1 cellular context compared by ENCODE assay signal in genomic region chr20:35226775-35227681, GRCh38.
TF ChIP-seq lines count a peak whose summit lies in the region.

No MANE protein-coding gene starts in this region.

TF ChIP-seq in HepG2, 621 proteins besides CTCF, POLR2A, EP300 and RAD21 (continued from another document and continues in another):
- TF ChIP-seq, protein P1, sequence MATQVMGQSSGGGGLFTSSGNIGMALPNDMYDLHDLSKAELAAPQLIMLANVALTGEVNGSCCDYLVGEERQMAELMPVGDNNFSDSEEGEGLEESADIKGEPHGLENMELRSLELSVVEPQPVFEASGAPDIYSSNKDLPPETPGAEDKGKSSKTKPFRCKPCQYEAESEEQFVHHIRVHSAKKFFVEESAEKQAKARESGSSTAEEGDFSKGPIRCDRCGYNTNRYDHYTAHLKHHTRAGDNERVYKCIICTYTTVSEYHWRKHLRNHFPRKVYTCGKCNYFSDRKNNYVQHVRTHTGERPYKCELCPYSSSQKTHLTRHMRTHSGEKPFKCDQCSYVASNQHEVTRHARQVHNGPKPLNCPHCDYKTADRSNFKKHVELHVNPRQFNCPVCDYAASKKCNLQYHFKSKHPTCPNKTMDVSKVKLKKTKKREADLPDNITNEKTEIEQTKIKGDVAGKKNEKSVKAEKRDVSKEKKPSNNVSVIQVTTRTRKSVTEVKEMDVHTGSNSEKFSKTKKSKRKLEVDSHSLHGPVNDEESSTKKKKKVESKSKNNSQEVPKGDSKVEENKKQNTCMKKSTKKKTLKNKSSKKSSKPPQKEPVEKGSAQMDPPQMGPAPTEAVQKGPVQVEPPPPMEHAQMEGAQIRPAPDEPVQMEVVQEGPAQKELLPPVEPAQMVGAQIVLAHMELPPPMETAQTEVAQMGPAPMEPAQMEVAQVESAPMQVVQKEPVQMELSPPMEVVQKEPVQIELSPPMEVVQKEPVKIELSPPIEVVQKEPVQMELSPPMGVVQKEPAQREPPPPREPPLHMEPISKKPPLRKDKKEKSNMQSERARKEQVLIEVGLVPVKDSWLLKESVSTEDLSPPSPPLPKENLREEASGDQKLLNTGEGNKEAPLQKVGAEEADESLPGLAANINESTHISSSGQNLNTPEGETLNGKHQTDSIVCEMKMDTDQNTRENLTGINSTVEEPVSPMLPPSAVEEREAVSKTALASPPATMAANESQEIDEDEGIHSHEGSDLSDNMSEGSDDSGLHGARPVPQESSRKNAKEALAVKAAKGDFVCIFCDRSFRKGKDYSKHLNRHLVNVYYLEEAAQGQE (IDR thresholded peaks at IDR 0.05; ENCODE audit: borderline replicate concordance in 1 of 2, low read depth in 1 of 2, low read length in 2 of 2), result peak; percentile 82 to 97
- no peak; the same call in 1 of the 2 replicates for TF ChIP-seq DNMT3B (CRISPR knock-in tag; conservative IDR thresholded peaks at IDR 0.05)
- TF ChIP-seq, protein P2, sequence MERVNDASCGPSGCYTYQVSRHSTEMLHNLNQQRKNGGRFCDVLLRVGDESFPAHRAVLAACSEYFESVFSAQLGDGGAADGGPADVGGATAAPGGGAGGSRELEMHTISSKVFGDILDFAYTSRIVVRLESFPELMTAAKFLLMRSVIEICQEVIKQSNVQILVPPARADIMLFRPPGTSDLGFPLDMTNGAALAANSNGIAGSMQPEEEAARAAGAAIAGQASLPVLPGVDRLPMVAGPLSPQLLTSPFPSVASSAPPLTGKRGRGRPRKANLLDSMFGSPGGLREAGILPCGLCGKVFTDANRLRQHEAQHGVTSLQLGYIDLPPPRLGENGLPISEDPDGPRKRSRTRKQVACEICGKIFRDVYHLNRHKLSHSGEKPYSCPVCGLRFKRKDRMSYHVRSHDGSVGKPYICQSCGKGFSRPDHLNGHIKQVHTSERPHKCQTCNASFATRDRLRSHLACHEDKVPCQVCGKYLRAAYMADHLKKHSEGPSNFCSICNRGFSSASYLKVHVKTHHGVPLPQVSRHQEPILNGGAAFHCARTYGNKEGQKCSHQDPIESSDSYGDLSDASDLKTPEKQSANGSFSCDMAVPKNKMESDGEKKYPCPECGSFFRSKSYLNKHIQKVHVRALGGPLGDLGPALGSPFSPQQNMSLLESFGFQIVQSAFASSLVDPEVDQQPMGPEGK (CRISPR knock-in tag; IDR thresholded peaks at IDR 0.05), result peak; percentile 94
- peak; percentile 91 for TF ChIP-seq ZNF547 (CRISPR knock-in tag; IDR thresholded peaks at IDR 0.05)
- TF ChIP-seq, protein P3, sequence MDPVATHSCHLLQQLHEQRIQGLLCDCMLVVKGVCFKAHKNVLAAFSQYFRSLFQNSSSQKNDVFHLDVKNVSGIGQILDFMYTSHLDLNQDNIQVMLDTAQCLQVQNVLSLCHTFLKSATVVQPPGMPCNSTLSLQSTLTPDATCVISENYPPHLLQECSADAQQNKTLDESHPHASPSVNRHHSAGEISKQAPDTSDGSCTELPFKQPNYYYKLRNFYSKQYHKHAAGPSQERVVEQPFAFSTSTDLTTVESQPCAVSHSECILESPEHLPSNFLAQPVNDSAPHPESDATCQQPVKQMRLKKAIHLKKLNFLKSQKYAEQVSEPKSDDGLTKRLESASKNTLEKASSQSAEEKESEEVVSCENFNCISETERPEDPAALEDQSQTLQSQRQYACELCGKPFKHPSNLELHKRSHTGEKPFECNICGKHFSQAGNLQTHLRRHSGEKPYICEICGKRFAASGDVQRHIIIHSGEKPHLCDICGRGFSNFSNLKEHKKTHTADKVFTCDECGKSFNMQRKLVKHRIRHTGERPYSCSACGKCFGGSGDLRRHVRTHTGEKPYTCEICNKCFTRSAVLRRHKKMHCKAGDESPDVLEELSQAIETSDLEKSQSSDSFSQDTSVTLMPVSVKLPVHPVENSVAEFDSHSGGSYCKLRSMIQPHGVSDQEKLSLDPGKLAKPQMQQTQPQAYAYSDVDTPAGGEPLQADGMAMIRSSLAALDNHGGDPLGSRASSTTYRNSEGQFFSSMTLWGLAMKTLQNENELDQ (CRISPR knock-in tag; IDR thresholded peaks at IDR 0.05; ENCODE audit: borderline replicate concordance), result peak; percentile 96
- no peak for TF ChIP-seq CCAR2 (optimal IDR thresholded peaks at IDR 0.05; ENCODE audit: low read depth, low read length)
- TF ChIP-seq PHF8 (CRISPR knock-in tag; IDR thresholded peaks at IDR 0.05), result no peak
- TF ChIP-seq, protein P4, sequence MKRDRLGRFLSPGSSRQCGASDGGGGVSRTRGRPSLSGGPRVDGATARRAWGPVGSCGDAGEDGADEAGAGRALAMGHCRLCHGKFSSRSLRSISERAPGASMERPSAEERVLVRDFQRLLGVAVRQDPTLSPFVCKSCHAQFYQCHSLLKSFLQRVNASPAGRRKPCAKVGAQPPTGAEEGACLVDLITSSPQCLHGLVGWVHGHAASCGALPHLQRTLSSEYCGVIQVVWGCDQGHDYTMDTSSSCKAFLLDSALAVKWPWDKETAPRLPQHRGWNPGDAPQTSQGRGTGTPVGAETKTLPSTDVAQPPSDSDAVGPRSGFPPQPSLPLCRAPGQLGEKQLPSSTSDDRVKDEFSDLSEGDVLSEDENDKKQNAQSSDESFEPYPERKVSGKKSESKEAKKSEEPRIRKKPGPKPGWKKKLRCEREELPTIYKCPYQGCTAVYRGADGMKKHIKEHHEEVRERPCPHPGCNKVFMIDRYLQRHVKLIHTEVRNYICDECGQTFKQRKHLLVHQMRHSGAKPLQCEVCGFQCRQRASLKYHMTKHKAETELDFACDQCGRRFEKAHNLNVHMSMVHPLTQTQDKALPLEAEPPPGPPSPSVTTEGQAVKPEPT (CRISPR knock-in tag; IDR thresholded peaks at IDR 0.05; ENCODE audit: low read depth), result peak; percentile 89; the same call in 1 of the 2 replicates
- TF ChIP-seq ELF3 (CRISPR knock-in tag; IDR thresholded peaks at IDR 0.05), result peak; percentile 85
- peak; percentile 27; the same call in 1 of the 2 replicates for TF ChIP-seq NR2C2 (CRISPR knock-in tag; IDR thresholded peaks at IDR 0.05; ENCODE audit: borderline replicate concordance)
- TF ChIP-seq ZNF775 (CRISPR knock-in tag; IDR thresholded peaks at IDR 0.05; ENCODE audit: borderline replicate concordance), result no peak
- TF ChIP-seq TEF (CRISPR knock-in tag; IDR thresholded peaks at IDR 0.05), result peak; percentile 92
- peak; percentile 93; the same call in 1 of the 2 replicates for TF ChIP-seq ZNF550 (CRISPR knock-in tag; IDR thresholded peaks at IDR 0.05; ENCODE audit: borderline replicate concordance)
- TF ChIP-seq ZNF556 (CRISPR knock-in tag; IDR thresholded peaks at IDR 0.05; ENCODE audit: borderline replicate concordance), result peak; percentile 87
- TF ChIP-seq ZC3H4 (CRISPR knock-in tag; IDR thresholded peaks at IDR 0.05; ENCODE audit: borderline replicate concordance), result peak; percentile 42; the same call in 1 of the 2 replicates
- TF ChIP-seq NKX3-1 (CRISPR knock-in tag; IDR thresholded peaks at IDR 0.05), result peak; percentile 98
- TF ChIP-seq BCLAF1 (IDR thresholded peaks at IDR 0.05), result no peak
- TF ChIP-seq RAD51 (IDR thresholded peaks at IDR 0.05; ENCODE audit: borderline replicate concordance), result no peak
- no peak for TF ChIP-seq NFYB (CRISPR knock-in tag; IDR thresholded peaks at IDR 0.05)
- TF ChIP-seq ZSCAN5A (CRISPR knock-in tag; IDR thresholded peaks at IDR 0.05; ENCODE audit: borderline replicate concordance), result 0 out of 2 replicates have a peak, but pooled peaks have one; percentile 45
- TF ChIP-seq ZNF589 (CRISPR knock-in tag; conservative IDR thresholded peaks at IDR 0.05), result peak; percentile 77; the same call in 1 of the 2 replicates
- peak; percentile 83 for TF ChIP-seq ZNF678 (CRISPR knock-in tag; IDR thresholded peaks at IDR 0.05)
- peak; percentile 82 for TF ChIP-seq ZNF317 (CRISPR knock-in tag; IDR thresholded peaks at IDR 0.05)
- no peak for TF ChIP-seq THAP8 (CRISPR knock-in tag; IDR thresholded peaks at IDR 0.05; ENCODE audit: borderline replicate concordance)
- TF ChIP-seq ZBTB7A (CRISPR knock-in tag; IDR thresholded peaks at IDR 0.05), result peak; percentile 88
- TF ChIP-seq, protein P5, sequence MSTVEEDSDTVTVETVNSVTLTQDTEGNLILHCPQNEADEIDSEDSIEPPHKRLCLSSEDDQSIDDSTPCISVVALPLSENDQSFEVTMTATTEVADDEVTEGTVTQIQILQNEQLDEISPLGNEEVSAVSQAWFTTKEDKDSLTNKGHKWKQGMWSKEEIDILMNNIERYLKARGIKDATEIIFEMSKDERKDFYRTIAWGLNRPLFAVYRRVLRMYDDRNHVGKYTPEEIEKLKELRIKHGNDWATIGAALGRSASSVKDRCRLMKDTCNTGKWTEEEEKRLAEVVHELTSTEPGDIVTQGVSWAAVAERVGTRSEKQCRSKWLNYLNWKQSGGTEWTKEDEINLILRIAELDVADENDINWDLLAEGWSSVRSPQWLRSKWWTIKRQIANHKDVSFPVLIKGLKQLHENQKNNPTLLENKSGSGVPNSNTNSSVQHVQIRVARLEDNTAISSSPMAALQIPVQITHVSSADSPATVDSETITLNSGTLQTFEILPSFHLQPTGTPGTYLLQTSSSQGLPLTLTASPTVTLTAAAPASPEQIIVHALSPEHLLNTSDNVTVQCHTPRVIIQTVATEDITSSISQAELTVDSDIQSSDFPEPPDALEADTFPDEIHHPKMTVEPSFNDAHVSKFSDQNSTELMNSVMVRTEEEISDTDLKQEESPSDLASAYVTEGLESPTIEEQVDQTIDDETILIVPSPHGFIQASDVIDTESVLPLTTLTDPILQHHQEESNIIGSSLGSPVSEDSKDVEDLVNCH (CRISPR knock-in tag; IDR thresholded peaks at IDR 0.05), result no peak
- TF ChIP-seq ZNF7 (CRISPR knock-in tag; IDR thresholded peaks at IDR 0.05), result peak; percentile 59; the same call in 1 of the 2 replicates
- TF ChIP-seq, protein P6, sequence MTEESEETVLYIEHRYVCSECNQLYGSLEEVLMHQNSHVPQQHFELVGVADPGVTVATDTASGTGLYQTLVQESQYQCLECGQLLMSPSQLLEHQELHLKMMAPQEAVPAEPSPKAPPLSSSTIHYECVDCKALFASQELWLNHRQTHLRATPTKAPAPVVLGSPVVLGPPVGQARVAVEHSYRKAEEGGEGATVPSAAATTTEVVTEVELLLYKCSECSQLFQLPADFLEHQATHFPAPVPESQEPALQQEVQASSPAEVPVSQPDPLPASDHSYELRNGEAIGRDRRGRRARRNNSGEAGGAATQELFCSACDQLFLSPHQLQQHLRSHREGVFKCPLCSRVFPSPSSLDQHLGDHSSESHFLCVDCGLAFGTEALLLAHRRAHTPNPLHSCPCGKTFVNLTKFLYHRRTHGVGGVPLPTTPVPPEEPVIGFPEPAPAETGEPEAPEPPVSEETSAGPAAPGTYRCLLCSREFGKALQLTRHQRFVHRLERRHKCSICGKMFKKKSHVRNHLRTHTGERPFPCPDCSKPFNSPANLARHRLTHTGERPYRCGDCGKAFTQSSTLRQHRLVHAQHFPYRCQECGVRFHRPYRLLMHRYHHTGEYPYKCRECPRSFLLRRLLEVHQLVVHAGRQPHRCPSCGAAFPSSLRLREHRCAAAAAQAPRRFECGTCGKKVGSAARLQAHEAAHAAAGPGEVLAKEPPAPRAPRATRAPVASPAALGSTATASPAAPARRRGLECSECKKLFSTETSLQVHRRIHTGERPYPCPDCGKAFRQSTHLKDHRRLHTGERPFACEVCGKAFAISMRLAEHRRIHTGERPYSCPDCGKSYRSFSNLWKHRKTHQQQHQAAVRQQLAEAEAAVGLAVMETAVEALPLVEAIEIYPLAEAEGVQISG (CRISPR knock-in tag; IDR thresholded peaks at IDR 0.05), result peak; percentile 89
- no peak for TF ChIP-seq SUZ12 (IDR thresholded peaks at IDR 0.05; ENCODE audit: low read depth, low read length)
- no peak for TF ChIP-seq NPAS2 (CRISPR knock-in tag; IDR thresholded peaks at IDR 0.05; ENCODE audit: borderline replicate concordance)
- TF ChIP-seq BRF2 (CRISPR knock-in tag; IDR thresholded peaks at IDR 0.05), result peak; percentile 54; the same call in 1 of the 2 replicates
- peak; percentile 82; the same call in 1 of the 2 replicates for TF ChIP-seq ZNF644 (CRISPR knock-in tag; IDR thresholded peaks at IDR 0.05; ENCODE audit: low read depth)
